ENCODE assay signal across 9 cellular contexts in genomic region chr17:1143573-1143972, GRCh38. TPM values are rescaled to one million over a fixed set of nuclear protein-coding genes. Genes with fewer than 3 reads are reported as not detected.
DNase-seq lines count a peak whose midpoint lies in the region; TF ChIP-seq lines count a peak whose summit lies in the region.
"Had no signal": no experiment of that assay in that cellular context is flagged by ENCODE, and none has a peak within 500 bp of the region (broad histone marks: within the 10 kb centered on the region; RNA-seq: fewer than 3 reads in every experiment).

No MANE protein-coding gene starts in this region.

- H3K9me3 Mint-ChIP-seq in osteocyte (ENCODE audit: unreplicated experiment) = no peaks in the 10 kb centered on the region
- H3K9me3 Mint-ChIP-seq in activated CD4-positive, alpha-beta T cell treated with anti-CD3 and anti-CD28 coated beads, Interleukin-2, amount 10 ng/mL, durations not matched to agents 24 days and 14 days = peaks cover 7% of the 10 kb centered on the region

- no peaks in the 10 kb centered on the region for H3K9me3 ChIP-seq in mesenchymal stem cell (ENCODE audit: control insufficient read depth, low read length)
- H3K9me3 ChIP-seq: sigmoid colon had no signal

- no peak for TF ChIP-seq CTCF in osteocyte (IDR thresholded peaks at IDR 0.05)

- no peak overlapping the region for H3K4ac ChIP-seq in mesenchymal stem cell (ENCODE audit: low read depth in 1 of 2, low read length in 2 of 2)

- 47% methylated on average over 10 of the region's 10 CpGs for WGBS in mesenchymal stem cell

- peaks cover 22% of the 10 kb centered on the region for H3K4me1 Mint-ChIP-seq in osteocyte (ENCODE audit: unreplicated experiment)
- H3K4me1 Mint-ChIP-seq in activated CD4-positive, alpha-beta T cell treated with anti-CD3 and anti-CD28 coated beads, Interleukin-2, amount 10 ng/mL, durations not matched to agents 24 days and 14 days = no peaks in the 10 kb centered on the region

- H2BK12ac ChIP-seq in mesenchymal stem cell (ENCODE audit: low read length in 2 of 2) = no peak overlapping the region

- peaks cover 15% of the 10 kb centered on the region for H3K79me1 ChIP-seq in mesenchymal stem cell (replicated peaks; ENCODE audit: low read length, poor library complexity, severe bottlenecking)

- H3K27me3 ChIP-seq in mesenchymal stem cell (ENCODE audit: control insufficient read depth in 1 of 2, insufficient read depth in 1 of 2, low read length in 2 of 2) = no peaks in the 10 kb centered on the region
- H3K27me3 ChIP-seq: sigmoid colon had no signal

- no peak overlapping the region for H3K27ac Mint-ChIP-seq in osteocyte (ENCODE audit: unreplicated experiment)
- H3K27ac Mint-ChIP-seq in activated CD4-positive, alpha-beta T cell treated with anti-CD3 and anti-CD28 coated beads, Interleukin-2, amount 10 ng/mL, durations not matched to agents 24 days and 14 days = no peak overlapping the region

- no peak overlapping the region for H4K91ac ChIP-seq in mesenchymal stem cell (ENCODE audit: low read length)

- peaks cover 19% of the 10 kb centered on the region for H3K4me1 ChIP-seq in mesenchymal stem cell (ENCODE audit: control insufficient read depth, insufficient read depth, low read depth, low read length)
- H3K4me1 ChIP-seq: sigmoid colon had no signal

- H2AK5ac ChIP-seq in mesenchymal stem cell (ENCODE audit: low read length, severe bottlenecking) = no peak overlapping the region

- no peak overlapping the region for H3K4me2 ChIP-seq in mesenchymal stem cell (ENCODE audit: low read length, poor library complexity, severe bottlenecking)

- no peak overlapping the region for H3K27ac ChIP-seq in mesenchymal stem cell (ENCODE audit: low read length, poor library complexity, severe bottlenecking)
- H3K27ac ChIP-seq: sigmoid colon had no signal

- no peaks in the 10 kb centered on the region for H3K27me3 Mint-ChIP-seq in osteocyte (ENCODE audit: unreplicated experiment)
- H3K27me3 Mint-ChIP-seq in activated CD4-positive, alpha-beta T cell treated with anti-CD3 and anti-CD28 coated beads, Interleukin-2, amount 10 ng/mL, durations not matched to agents 24 days and 14 days = no peaks in the 10 kb centered on the region

- H3K36me3 ChIP-seq in mesenchymal stem cell (ENCODE audit: control insufficient read depth in 1 of 2, insufficient read depth in 2 of 2, low read depth in 1 of 2, low read length in 2 of 2) = peaks cover 5 to 18% of the 10 kb centered on the region in 2 experiments
- H3K36me3 ChIP-seq: sigmoid colon had no signal

- H3K36me3 Mint-ChIP-seq in osteocyte (ENCODE audit: unreplicated experiment) = peaks cover 2% of the 10 kb centered on the region
- H3K36me3 Mint-ChIP-seq in activated CD4-positive, alpha-beta T cell treated with anti-CD3 and anti-CD28 coated beads, Interleukin-2, amount 10 ng/mL, durations not matched to agents 24 days and 14 days (ENCODE audit: low read depth) = no peaks in the 10 kb centered on the region

- no peak overlapping the region for H3K18ac ChIP-seq in mesenchymal stem cell (ENCODE audit: low read depth in 1 of 2, low read length in 2 of 2)

- H2AFZ ChIP-seq in mesenchymal stem cell (ENCODE audit: low read depth, low read length) = no peak overlapping the region

- no peak overlapping the region for H3K14ac ChIP-seq in mesenchymal stem cell (ENCODE audit: low read length in 2 of 2)

- H3K4me3 ChIP-seq in mesenchymal stem cell (ENCODE audit: insufficient read depth in 1 of 2, low read depth in 1 of 2, low read length in 2 of 2) = no peak overlapping the region
- H3K4me3 ChIP-seq: sigmoid colon had no signal

- H4K8ac ChIP-seq in mesenchymal stem cell (ENCODE audit: low read length) = no peak overlapping the region

- no peak overlapping the region for H3K4me3 Mint-ChIP-seq in osteocyte (ENCODE audit: unreplicated experiment)
- H3K4me3 Mint-ChIP-seq in activated CD4-positive, alpha-beta T cell treated with anti-CD3 and anti-CD28 coated beads, Interleukin-2, amount 10 ng/mL, durations not matched to agents 24 days and 14 days = no peak overlapping the region

- no peak overlapping the region for H2BK120ac ChIP-seq in mesenchymal stem cell (ENCODE audit: low read depth, low read length)

- intact Hi-C loops in activated CD4-positive, alpha-beta T cell treated with anti-CD3 and anti-CD28 coated beads, Interleukin-2, amount 10 ng/mL, durations not matched to agents 24 days and 14 days (cut with micrococcal nuclease) = no loop called here

- H2BK5ac ChIP-seq in mesenchymal stem cell (ENCODE audit: low read depth, low read length, poor library complexity, severe bottlenecking) = no peak overlapping the region

- peak; percentile 51 for DNase-seq in D341Med (ENCODE audit: low spot score)
- peak; percentile 23 to 75 for DNase-seq in NCI-H187 (lab: John Stamatoyannopoulos, UW)
- peak; percentile 72 for DNase-seq in astrocyte of the hippocampus (ENCODE audit: low read depth, low spot score)
- peak; percentile 70 for DNase-seq in mesenchymal stem cell
- no peak for DNase-seq in SW480 (ENCODE audit: low spot score)
- DNase-seq in SW 1271 (lab: John Stamatoyannopoulos, UW) = no peak
- no peak for DNase-seq in osteocyte (ENCODE audit: extremely low spot score, unreplicated experiment)
- no peak for DNase-seq in activated CD4-positive, alpha-beta T cell treated with anti-CD3 and anti-CD28 coated beads, Interleukin-2, amount 10 ng/mL, durations not matched to agents 24 days and 14 days
- DNase-seq: sigmoid colon had no signal

- H2BK15ac ChIP-seq in mesenchymal stem cell (ENCODE audit: low read depth, poor library complexity, severe bottlenecking) = no peak overlapping the region

- peak overlapping the region; percentile 18 for H3K9ac ChIP-seq in mesenchymal stem cell (ENCODE audit: low read length)

- H3K23ac ChIP-seq in mesenchymal stem cell (ENCODE audit: low read length in 2 of 2) = no peak overlapping the region

RNA-seq across cellular contexts. Expression of gene ABR, which starts 36.2 kb away (rescaled TPM):
- 57.4 TPM for polyA plus RNA-seq in mesenchymal stem cell (2013, experiment 1 of 2)
- polyA plus RNA-seq in mesenchymal stem cell (2013, experiment 2 of 2) = 56.4 TPM
- total RNA-seq in osteocyte = 110 and 114 TPM in 2 replicates
- 58.9 and 66.4 TPM in 2 replicates for total RNA-seq in activated CD4-positive, alpha-beta T cell treated with anti-CD3 and anti-CD28 coated beads, Interleukin-2, amount 10 ng/mL, durations not matched to agents 24 days and 14 days

Comparison
In these comparisons a context has a peak if more than half of its experiments do, and no peak if none do; other contexts are left out.
1. DNase-seq: peak in D341Med (single experiment), NCI-H187 (2 of 2), astrocyte of the hippocampus (single experiment) and mesenchymal stem cell (single experiment); none in SW480 (single experiment), SW 1271 (0 of 2), osteocyte (single experiment) and activated CD4-positive, alpha-beta T cell treated with anti-CD3 and anti-CD28 coated beads, Interleukin-2, amount 10 ng/mL, durations not matched to agents 24 days and 14 days (single experiment).